In genomic region chr1:32309960-32310359, GRCh38 we compare ENCODE assay signal across 16 cellular contexts. TPM values are rescaled to one million over a fixed set of nuclear protein-coding genes. Genes with fewer than 3 reads are reported as not detected.
DNase-seq lines count a peak whose midpoint lies in the region; ATAC-seq and TF ChIP-seq lines count a peak whose summit lies in the region.
"Had no signal": no experiment of that assay in that cellular context is flagged by ENCODE, and none has a peak within 500 bp of the region (broad histone marks: within the 10 kb centered on the region; RNA-seq: fewer than 3 reads in every experiment).

No MANE protein-coding gene starts in this region.

- H3K79me1 ChIP-seq in IMR-90 (ENCODE audit: low read depth in 1 of 2, low read length in 2 of 2) = peaks cover 36 to 69% of the 10 kb centered on the region in 2 experiments

- H4K8ac ChIP-seq in IMR-90 (ENCODE audit: low read depth in 2 of 2, low read length in 2 of 2) = peak overlapping the region in 1 of 2 experiments; percentile 20; a peak in 1 of 4 replicates

- H3K9me3 ChIP-seq in BLaER1 = peaks cover 8% of the 10 kb centered on the region; the same call in 1 of the 2 replicates
- no peaks in the 10 kb centered on the region; the same call in 1 of the 2 replicates for H3K9me3 ChIP-seq in IMR-90 (ENCODE audit: control insufficient read depth, insufficient read depth, low read length)
- H3K9me3 ChIP-seq: psoas muscle had no signal

- no peak for TF ChIP-seq RAD21 in IMR-90 (IDR thresholded peaks at IDR 0.05; ENCODE audit: low read length)

- no peak overlapping the region for H4K5ac ChIP-seq in IMR-90 (ENCODE audit: low read depth, low read length)

- no peak overlapping the region for H2BK120ac ChIP-seq in IMR-90 (ENCODE audit: low read depth, low read length)

- no peak overlapping the region for H3K18ac ChIP-seq in IMR-90 (ENCODE audit: low read depth, low read length)

- no peak overlapping the region for H4K91ac ChIP-seq in IMR-90 (ENCODE audit: insufficient read depth, low read depth, low read length)

- no peak overlapping the region for H2BK15ac ChIP-seq in IMR-90 (ENCODE audit: low read depth, low read length)

- peaks cover 3% of the 10 kb centered on the region for H3K4me1 Mint-ChIP-seq in endothelial cell (ENCODE audit: unreplicated experiment)

- H3K27me3 Mint-ChIP-seq in endothelial cell (ENCODE audit: unreplicated experiment) = peaks cover 2% of the 10 kb centered on the region

- H3K9ac ChIP-seq in BLaER1 (no peak overlapping the region), IMR-90 (ENCODE audit: low read depth, low read length) (no peak overlapping the region)
- H3K9ac ChIP-seq: BLaER1 treated with 17β-estradiol and CSF1 and Interleukin-3, amounts not matched to agents 10 nM and 100 nM had no signal

- no peak overlapping the region for H2AK9ac ChIP-seq in IMR-90 (replicated peaks; ENCODE audit: low read depth, low read length, poor library complexity)

- H3K4me3 ChIP-seq in BLaER1 = no peak overlapping the region
- no peak overlapping the region for H3K4me3 ChIP-seq in IMR-90 (ENCODE audit: insufficient read depth, low read depth, low read length)
- H3K4me3 ChIP-seq: BLaER1 treated with 17β-estradiol and CSF1 and Interleukin-3, amounts not matched to agents 10 nM and 100 nM; psoas muscle had no signal

- dilution Hi-C loops in IMR-90 (cut with HindIII; ENCODE audit: low sequenced_read_pairs, unreplicated experiment) = no loop called here

- no peak for TF ChIP-seq POLR2A in IMR-90 (IDR thresholded peaks at IDR 0.05; ENCODE audit: low read depth, low read length)

- peak overlapping the region; percentile 86 for H3K14ac ChIP-seq in IMR-90 (replicated peaks; ENCODE audit: low read depth, low read length)

- no peak overlapping the region for H2BK20ac ChIP-seq in IMR-90 (ENCODE audit: low read depth, low read length)

- ATAC-seq in IMR-90 (ENCODE audit: low read depth) = peak; percentile 38
- ATAC-seq: left cardiac atrium, Panc1, psoas muscle had no signal

- peaks cover 9% of the 10 kb centered on the region for H3K9me1 ChIP-seq in IMR-90 (ENCODE audit: insufficient read depth, low read length)

- H3K27ac ChIP-seq in BLaER1 (peak overlapping the region; percentile 37; the same call in 1 of the 2 replicates), IMR-90 (ENCODE audit: insufficient read depth, low read length) (no peak overlapping the region)
- H3K27ac ChIP-seq: BLaER1 treated with 17β-estradiol and CSF1 and Interleukin-3, amounts not matched to agents 10 nM and 100 nM; psoas muscle had no signal

- H4K20me1 ChIP-seq in BLaER1 (peaks cover 81% of the 10 kb centered on the region), IMR-90 (ENCODE audit: insufficient read depth, low read length) (peaks cover 11% of the 10 kb centered on the region)

- H3K27me3 ChIP-seq in BLaER1 (no peaks in the 10 kb centered on the region), IMR-90 (ENCODE audit: control insufficient read depth, insufficient read depth, low read length) (no peaks in the 10 kb centered on the region)
- H3K27me3 ChIP-seq: BLaER1 treated with 17β-estradiol and CSF1 and Interleukin-3, amounts not matched to agents 10 nM and 100 nM had no signal

- BruUV-seq in IMR-90 (replicated peaks; lab: Mats Ljungman, UMichigan) = no TSS peak

- peak overlapping the region; percentile 3; the same call in 1 of the 2 replicates for H3K23ac ChIP-seq in IMR-90 (ENCODE audit: low read depth, low read length)

- H3K27ac Mint-ChIP-seq in endothelial cell (ENCODE audit: unreplicated experiment) = no peak overlapping the region

- peaks cover 43% of the 10 kb centered on the region for H3K4me1 ChIP-seq in BLaER1
- H3K4me1 ChIP-seq in IMR-90 (ENCODE audit: control insufficient read depth, insufficient read depth, low read length) = peaks cover 5% of the 10 kb centered on the region

- H2BK5ac ChIP-seq in IMR-90 (ENCODE audit: low read depth, low read length, poor library complexity, severe bottlenecking) = peak overlapping the region; percentile 29

- no peak overlapping the region for H2AFZ ChIP-seq in IMR-90 (replicated peaks; ENCODE audit: low read length, poor library complexity)

- H3K4me3 Mint-ChIP-seq in endothelial cell (ENCODE audit: unreplicated experiment) = peak overlapping the region; percentile 31

- peaks cover 10% of the 10 kb centered on the region for H3K36me3 Mint-ChIP-seq in endothelial cell (ENCODE audit: low read depth, unreplicated experiment)

- no peaks in the 10 kb centered on the region for H3K9me3 Mint-ChIP-seq in endothelial cell (ENCODE audit: unreplicated experiment)

- in situ Hi-C loops in IMR-90 (cut with MboI; ENCODE audit: low sequenced_read_pairs) = no loop called here

- no peak overlapping the region for H3K56ac ChIP-seq in IMR-90 (ENCODE audit: extremely low read depth, insufficient read depth, low read length)

- H3K36me3 ChIP-seq in BLaER1 (peaks cover 72% of the 10 kb centered on the region), IMR-90 (ENCODE audit: control insufficient read depth, insufficient read depth, low read length) (peaks cover 10% of the 10 kb centered on the region)

- intact Hi-C loops in IMR-90 (cut with micrococcal nuclease) = loop anchor here (5.0 kb wide), 1 partner anchor 68 kb away; no protein-coding TSS in a partner anchor

- POLR2A ChIA-PET in IMR-90 (lab: Charles Lee; ENCODE audit: unreplicated experiment) = no interaction called here

- H3K4me2 ChIP-seq in BLaER1 (0 out of 2 replicates have a peak overlapping the region, but pooled peaks have one; percentile 1), IMR-90 (ENCODE audit: low read depth, low read length) (no peak overlapping the region)

- 0 out of 2 replicates have a peak overlapping the region, but pooled peaks have one; percentile 21 for H2AK5ac ChIP-seq in IMR-90 (ENCODE audit: low read depth, low read length)

- 80% methylated on average over 1 of the region's 1 CpG; no CpG with 5 or more reads in 1 of the 2 experiments for WGBS in IMR-90 (ENCODE audit: extremely low coverage in 2 of 2, insufficient read length in 1 of 2), 2 experiments

- DNase-seq in IMR-90 = no peak
- no peak for DNase-seq in endothelial cell (ENCODE audit: low spot score)
- DNase-seq in epidermal melanocyte (ENCODE audit: insufficient read length, low spot score) = no peak
- DNase-seq in 8988T = no peak
- no peak for DNase-seq in NCI-H2227 (lab: John Stamatoyannopoulos, UW; ENCODE audit: unreplicated experiment)
- DNase-seq: activated naive CD4-positive, alpha-beta T cell; effector memory CD4-positive, alpha-beta T cell; EL; left cardiac atrium; NCI-H2107; NCI-H748 treated with DMSO at 0.1 percent for 48 hours; psoas muscle; stimulated activated CD4-positive, alpha-beta T cell treated with anti-CD3 and anti-CD28 coated beads, Interleukin-12 subunit alpha, Interleukin-12 subunit beta, amount 100 ng/mL, for 4 hours had no signal

- CTCF ChIA-PET in IMR-90 (lab: Yijun Ruan, JAX) = no interaction called here

- TF ChIP-seq CTCF in IMR-90 (conservative IDR thresholded peaks at IDR 0.05; ENCODE audit: low read depth, low read length) (no peak), endothelial cell (IDR thresholded peaks at IDR 0.05; ENCODE audit: unreplicated experiment) (no peak)

- H3K4ac ChIP-seq in IMR-90 (ENCODE audit: low read depth, low read length) = peak overlapping the region; percentile 65; the same call in 1 of the 2 replicates

TF ChIP-seq in IMR-90, 13 proteins besides CTCF, POLR2A, EP300 and RAD21:
- TF ChIP-seq MXI1 (IDR thresholded peaks at IDR 0.05; ENCODE audit: borderline replicate concordance, low read depth, low read length) = no peak
TF ChIP-seq in IMR-90: peak in this region for 0.

RNA-seq across cellular contexts. Expression of gene HDAC1, which starts 18.1 kb away (rescaled TPM):
- 88.9 and 95.5 TPM in 2 replicates for total RNA-seq in IMR-90 (2012; rRNA removed)
- 131 and 139 TPM in 2 replicates for polyA plus RNA-seq in IMR-90 (2012; rRNA removed)
- polyA plus RNA-seq in IMR-90 (2012; cell fraction: cytosol; rRNA removed) = 61.2 and 72.2 TPM in 2 replicates
- 148 and 372 TPM in 2 replicates for polyA plus RNA-seq in IMR-90 (2012; cell fraction: nucleus; rRNA removed; ENCODE audit: low replicate concordance)
- 143 TPM for total RNA-seq in endothelial cell (ENCODE audit: unreplicated experiment)

RNA-seq across cellular contexts. Expression of gene MARCKSL1, which starts 26.1 kb away (rescaled TPM):
- 34.7 and 37.5 TPM in 2 replicates for total RNA-seq in IMR-90 (2012; rRNA removed)
- 199 and 218 TPM in 2 replicates for polyA plus RNA-seq in IMR-90 (2012; rRNA removed)
- 217 and 260 TPM in 2 replicates for polyA plus RNA-seq in IMR-90 (2012; cell fraction: cytosol; rRNA removed)
- polyA plus RNA-seq in IMR-90 (2012; cell fraction: nucleus; rRNA removed; ENCODE audit: low replicate concordance) = 68.1 and 74.1 TPM in 2 replicates
- total RNA-seq in endothelial cell (ENCODE audit: unreplicated experiment) = 730 TPM

RNA-seq across cellular contexts. Expression of gene FAM229A, which starts 52.3 kb away (rescaled TPM):
- total RNA-seq in IMR-90 (2012; rRNA removed) (0.28 and 0.36 TPM in 2 replicates), endothelial cell (ENCODE audit: unreplicated experiment) (8.5 TPM)
- 3.9 and 4.3 TPM in 2 replicates for polyA plus RNA-seq in IMR-90 (2012; rRNA removed)
- 0.64 and 1.4 TPM in 2 replicates for polyA plus RNA-seq in IMR-90 (2012; cell fraction: cytosol; rRNA removed)
- 73.8 and 94.1 TPM in 2 replicates for polyA plus RNA-seq in IMR-90 (2012; cell fraction: nucleus; rRNA removed; ENCODE audit: low replicate concordance)

RNA-seq across cellular contexts. Expression of gene TSSK3, which starts 52.4 kb away (rescaled TPM):
- total RNA-seq in IMR-90 (2012; rRNA removed) = not detected in 2 replicates
- 0.24 and 0.96 TPM in 2 replicates for polyA plus RNA-seq in IMR-90 (2012; rRNA removed)
- 0.15 TPM in 1 of 2 replicates, not detected in the other for polyA plus RNA-seq in IMR-90 (2012; cell fraction: cytosol; rRNA removed)
- polyA plus RNA-seq in IMR-90 (2012; cell fraction: nucleus; rRNA removed; ENCODE audit: low replicate concordance) = 1.7 and 2.9 TPM in 2 replicates
- 0.67 TPM for total RNA-seq in endothelial cell (ENCODE audit: unreplicated experiment)

RNA-seq across cellular contexts. Expression of gene LCK, which starts 58.9 kb away (rescaled TPM):
- not detected in 2 replicates for total RNA-seq in IMR-90 (2012; rRNA removed)
- not detected in 2 replicates for polyA plus RNA-seq in IMR-90 (2012; rRNA removed)
- polyA plus RNA-seq in IMR-90 (2012; cell fraction: cytosol; rRNA removed) = not detected in 2 replicates
- polyA plus RNA-seq in IMR-90 (2012; cell fraction: nucleus; rRNA removed; ENCODE audit: low replicate concordance) = 0.05 TPM in 1 of 2 replicates, not detected in the other
- total RNA-seq in endothelial cell (ENCODE audit: unreplicated experiment) = 1.1 TPM

Comparison
In these comparisons a context has a peak if more than half of its experiments do, and no peak if none do; other contexts are left out.
1. RNA of gene MARCKSL1, which starts 26.1 kb away (total RNA-seq): 730 TPM in endothelial cell (single experiment); 34.7 to 37.5 TPM in IMR-90; every median in the first group is over 10 times any median in the second.